34 cellular contexts compared by ENCODE assay signal in the genomic region with DNA sequence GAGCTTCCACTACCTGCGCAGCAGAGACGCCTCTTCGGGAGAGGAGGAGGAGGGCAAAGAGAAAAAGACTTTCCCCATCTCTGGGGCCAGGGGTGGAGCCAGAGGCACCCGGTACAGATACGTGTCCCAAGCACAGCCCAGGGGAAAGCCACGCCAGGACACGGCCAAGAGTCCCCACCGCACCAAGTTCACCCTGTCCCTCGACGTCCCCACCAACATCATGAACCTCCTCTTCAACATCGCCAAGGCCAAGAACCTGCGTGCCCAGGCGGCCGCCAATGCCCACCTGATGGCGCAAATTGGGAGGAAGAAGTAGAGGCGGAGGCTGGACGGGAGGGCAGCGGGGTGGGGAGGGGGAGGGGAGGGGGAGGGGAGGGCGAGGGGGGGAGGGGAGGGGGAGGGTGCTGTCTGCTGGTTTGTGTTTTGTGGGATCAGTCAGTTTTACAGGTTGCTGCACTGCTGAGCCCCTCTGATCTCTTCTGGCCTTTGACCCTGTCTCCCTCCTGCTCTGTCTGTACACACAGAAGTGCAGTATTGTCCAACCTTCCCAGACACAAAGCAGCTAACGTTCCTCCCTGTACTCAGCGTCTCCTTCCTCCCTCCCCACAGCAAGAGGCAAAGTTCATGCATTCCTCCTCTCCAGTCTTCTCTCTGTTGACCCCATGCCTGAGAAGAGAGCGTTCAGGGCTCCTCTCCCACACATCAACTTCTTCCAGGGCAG. TPM values are rescaled to one million over a fixed set of nuclear protein-coding genes. Genes with fewer than 3 reads are reported as not detected.
"Had no signal": no experiment of that assay in that cellular context is flagged by ENCODE, and none has a peak within 500 bp of the region (broad histone marks: within the 10 kb centered on the region; RNA-seq: fewer than 3 reads in every experiment).

No MANE protein-coding gene starts in this region.

- H3K36me3 Mint-ChIP-seq: activated CD4-positive, alpha-beta memory T cell treated with anti-CD3 and anti-CD28 coated beads for 36 hours had no signal

- H3K27me3 ChIP-seq: adrenal gland, body of pancreas, breast epithelium, MG63, Peyer's patch, SJSA1 had no signal

- H3K4me1 Mint-ChIP-seq: activated CD4-positive, alpha-beta T cell treated with anti-CD3 and anti-CD28 coated beads for 36 hours had no signal

- H3K9me3 ChIP-seq: adrenal gland, body of pancreas, breast epithelium, MG63, Peyer's patch, SJSA1, SK-N-SH had no signal

- H3K4me1 ChIP-seq: adrenal gland, body of pancreas, breast epithelium, Peyer's patch, SJSA1 had no signal

- H3K4me2 ChIP-seq: SK-N-SH had no signal

- H3K36me3 ChIP-seq: adrenal gland, breast epithelium, MG63, Peyer's patch, SJSA1 had no signal

- ATAC-seq: activated CD4-positive, alpha-beta T cell treated with anti-CD3 and anti-CD28 coated beads for 36 hours; activated CD4-positive, CD25-positive, alpha-beta regulatory T cell treated with anti-CD3 and anti-CD28 coated beads, Interleukin-2, amount 50 U/mL, for 24 hours; activated T-cell treated with anti-CD3 and anti-CD28 coated beads, Interleukin-2, amount 50 U/mL, for 4 hours; body of pancreas; PC-3; WTC11 had no signal

- H3K4me3 Mint-ChIP-seq: activated CD4-positive, alpha-beta memory T cell treated with anti-CD3 and anti-CD28 coated beads for 36 hours; activated CD4-positive, alpha-beta T cell treated with anti-CD3 and anti-CD28 coated beads for 36 hours; activated naive CD4-positive, alpha-beta T cell treated with anti-CD3 and anti-CD28 coated beads for 36 hours; activated T-cell treated with anti-CD3 and anti-CD28 coated beads, Interleukin-2, amount 50 U/mL, for 4 hours; activated T-helper 1 cell treated with anti-CD3 and anti-CD28 coated beads, Interleukin-12 subunit alpha, Interleukin-12 subunit beta, Interleukin-2, Interleukin-4 antibody, amounts not matched to agents 30 ng/mL and 10 ng/mL and 1 ng/mL, durations not matched to agents 14 hours and 24 hours and 36 hours; T-helper 1 cell treated with Interleukin-12 subunit alpha and Interleukin-12 subunit beta and Interleukin-4 antibody, amounts not matched to agents 30 μg/mL and 1 μg/mL, for 36 hours; T-helper 2 cell treated with Interferon-gamma antibody and Interleukin-4, amounts not matched to agents 5 μg/mL and 100 μg/mL, for 36 hours; WTC11 had no signal

- H3K27ac Mint-ChIP-seq: activated CD4-positive, alpha-beta memory T cell treated with anti-CD3 and anti-CD28 coated beads for 36 hours; activated CD4-positive, alpha-beta T cell treated with anti-CD3 and anti-CD28 coated beads for 36 hours; activated naive CD4-positive, alpha-beta T cell treated with anti-CD3 and anti-CD28 coated beads for 36 hours; activated T-helper 1 cell treated with anti-CD3 and anti-CD28 coated beads, Interleukin-12 subunit alpha, Interleukin-12 subunit beta, Interleukin-2, Interleukin-4 antibody, amounts not matched to agents 30 ng/mL and 10 ng/mL and 1 ng/mL, durations not matched to agents 14 hours and 24 hours and 36 hours; T-helper 1 cell treated with Interleukin-12 subunit alpha and Interleukin-12 subunit beta and Interleukin-4 antibody, amounts not matched to agents 30 μg/mL and 1 μg/mL, for 36 hours; T-helper 2 cell treated with Interferon-gamma antibody and Interleukin-4, amounts not matched to agents 5 μg/mL and 100 μg/mL, for 36 hours; WTC11 had no signal

- H3K9ac ChIP-seq: SK-N-SH had no signal

- DNase-seq: activated CD4-positive, alpha-beta memory T cell treated with anti-CD3 and anti-CD28 coated beads for 36 hours; activated CD4-positive, alpha-beta T cell treated with anti-CD3 and anti-CD28 coated beads for 36 hours; activated CD4-positive, alpha-beta T cell treated with anti-CD3 and anti-CD28 coated beads, Interleukin-2, amount 50 U/mL, for 1 hour; activated CD8-positive, alpha-beta memory T cell treated with anti-CD3 and anti-CD28 coated beads, Interleukin-2, amount 50 U/mL, for 4 hours; activated gamma-delta T cell treated with Interleukin-2 at 50 U/mL for 16 hours; activated naive CD4-positive, alpha-beta T cell treated with anti-CD3 and anti-CD28 coated beads for 36 hours; activated T-cell treated with anti-CD3 and anti-CD28 coated beads for 4 hours; activated T-cell treated with anti-CD3 and anti-CD28 coated beads, Interleukin-2, amount 50 U/mL, for 4 hours; adrenal gland; body of pancreas; caudate nucleus; Karpas-422; KBM-7; MG63; NCI-H1092; NCI-H1436 treated with DMSO at 0.1 percent for 48 hours; NCI-H1694 treated with DMSO at 0.1 percent for 48 hours; NCI-H2029; NCI-H510A; NCI-H748 treated with DMSO at 0.1 percent for 48 hours; NK-92 treated with Interleukin-12 subunit alpha and Interleukin-12 subunit beta, amount 100 ng/mL, for 24 hours; PC-3; Peyer's patch; RPMI8226; SHP77 treated with DMSO at 0.1 percent for 48 hours; SK-N-SH had no signal

- H3K4me3 ChIP-seq: adrenal gland, body of pancreas, breast epithelium, MG63, Peyer's patch, SJSA1 had no signal

- FAIRE-seq: astrocyte had no signal

- H3K27ac ChIP-seq: adrenal gland, body of pancreas, breast epithelium, Peyer's patch, SJSA1 had no signal

RNA-seq across cellular contexts. Expression of a gene that starts 9.3 kb away (rescaled TPM):
- total RNA-seq: activated CD4-positive, alpha-beta memory T cell treated with anti-CD3 and anti-CD28 coated beads for 36 hours; activated CD4-positive, alpha-beta T cell treated with anti-CD3 and anti-CD28 coated beads for 36 hours; activated naive CD4-positive, alpha-beta T cell treated with anti-CD3 and anti-CD28 coated beads for 36 hours; activated T-cell treated with anti-CD3 and anti-CD28 coated beads, Interleukin-2, amount 50 U/mL, for 4 hours; activated T-helper 1 cell treated with anti-CD3 and anti-CD28 coated beads, Interleukin-12 subunit alpha, Interleukin-12 subunit beta, Interleukin-2, Interleukin-4 antibody, amounts not matched to agents 30 ng/mL and 10 ng/mL and 1 ng/mL, durations not matched to agents 14 hours and 24 hours and 36 hours; astrocyte; breast epithelium; PC-3; SJSA1; WTC11 had no signal
- polyA plus RNA-seq: SK-N-SH had no signal

RNA-seq across cellular contexts. Expression of a gene that starts 30.6 kb away (rescaled TPM):
- total RNA-seq: activated CD4-positive, alpha-beta memory T cell treated with anti-CD3 and anti-CD28 coated beads for 36 hours; activated CD4-positive, alpha-beta T cell treated with anti-CD3 and anti-CD28 coated beads for 36 hours; activated naive CD4-positive, alpha-beta T cell treated with anti-CD3 and anti-CD28 coated beads for 36 hours; activated T-cell treated with anti-CD3 and anti-CD28 coated beads, Interleukin-2, amount 50 U/mL, for 4 hours; activated T-helper 1 cell treated with anti-CD3 and anti-CD28 coated beads, Interleukin-12 subunit alpha, Interleukin-12 subunit beta, Interleukin-2, Interleukin-4 antibody, amounts not matched to agents 30 ng/mL and 10 ng/mL and 1 ng/mL, durations not matched to agents 14 hours and 24 hours and 36 hours; adrenal gland; astrocyte; body of pancreas; PC-3; SJSA1 had no signal
- polyA plus RNA-seq: adrenal gland, SK-N-SH had no signal
